Comparison of ENCODE assay signal across 18 cellular contexts in the genomic region with DNA sequence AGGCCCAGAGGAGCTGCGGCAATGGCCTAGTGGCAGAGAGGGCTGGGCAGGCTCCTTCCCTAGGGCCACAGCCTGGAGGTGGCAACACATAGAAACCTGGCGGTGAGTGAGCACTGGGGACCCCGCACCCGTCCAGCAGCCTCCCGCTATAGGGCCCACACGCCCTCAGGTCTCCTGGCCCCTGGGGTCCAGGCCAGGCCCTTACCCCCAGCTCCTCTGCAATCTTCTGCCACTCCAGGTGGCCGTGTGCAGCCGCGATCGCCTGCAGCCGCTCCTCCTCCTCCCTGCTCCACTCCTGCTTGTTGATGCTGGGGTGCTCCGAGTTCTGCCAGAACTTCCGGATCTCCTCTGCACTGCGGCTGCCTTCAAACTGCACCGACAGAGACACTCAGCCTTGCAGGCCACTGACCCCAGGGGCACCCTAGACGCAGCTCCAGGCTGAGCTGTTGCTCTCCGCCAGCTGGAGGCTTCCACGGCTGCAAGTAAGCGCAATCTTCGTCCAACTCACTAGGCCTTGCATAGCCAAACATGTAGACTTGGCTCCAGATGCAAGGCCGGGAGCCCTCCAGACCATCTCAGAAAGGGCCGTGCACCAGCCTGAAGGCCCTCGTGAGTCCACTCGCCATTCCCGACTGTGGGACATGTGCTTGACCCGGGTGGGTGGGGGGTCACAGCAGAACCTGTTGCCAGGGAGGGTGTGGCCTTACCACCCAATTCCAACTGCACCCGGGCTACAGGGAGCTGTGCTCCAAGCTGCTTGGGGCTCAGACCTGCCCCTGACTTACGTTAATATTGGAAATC. TPM values are rescaled to one million over a fixed set of nuclear protein-coding genes. Genes with fewer than 3 reads are reported as not detected.
DNase-seq lines count a peak whose midpoint lies in the region; ATAC-seq, FAIRE-seq and TF ChIP-seq lines count a peak whose summit lies in the region.
"Had no signal": no experiment of that assay in that cellular context is flagged by ENCODE, and none has a peak within 500 bp of the region (broad histone marks: within the 10 kb centered on the region; RNA-seq: fewer than 3 reads in every experiment).

No MANE protein-coding gene starts in this region.

- H3K4me1 ChIP-seq in HepG2 (ENCODE audit: insufficient read depth, low read length) (no peaks in the 10 kb centered on the region; the same call in 1 of the 2 replicates), right lobe of liver (peaks cover 0 to 22% (median 10%) of the 10 kb centered on the region in 4 donors), liver (ENCODE audit: control insufficient read depth in 4 of 4, insufficient read depth in 4 of 4, low read length in 3 of 4) (peaks cover 10 to 27% (median 18%) of the 10 kb centered on the region in 4 donors), aorta (ENCODE audit: control insufficient read depth in 1 of 2, insufficient read depth in 2 of 2, low read length in 2 of 2) (no peaks in the 10 kb centered on the region), A673 (ENCODE audit: insufficient read depth, low read length, poor library complexity, severe bottlenecking) (no peaks in the 10 kb centered on the region)
- H3K4me1 ChIP-seq: Caco-2 had no signal

- POLR2A ChIA-PET in HepG2 (lab: Yijun Ruan, JAX) (no interaction called here), A673 (lab: Charles Lee; ENCODE audit: low non-redundant PET) (interaction anchor here (0.5 kb wide), 1 partner anchor 1188 kb away, joined by 3 read pairs; no protein-coding TSS in a partner anchor)

- BruUV-seq in HepG2 (replicated peaks; lab: Mats Ljungman, UMichigan) = no TSS peak
- BruUV-seq in A673 (replicated peaks; lab: Mats Ljungman, UMichigan) = no TSS peak

- FAIRE-seq in HepG2 (lab: Jason Lieb, UNC) = no peak
- FAIRE-seq: GM19239 had no signal

- H3K79me2 ChIP-seq in HepG2 (ENCODE audit: insufficient read depth, low read length) = no peaks in the 10 kb centered on the region

- ATAC-seq in HepG2 (no peak; the same call in 2 of the 3 replicates), right lobe of liver (no peak), aorta (ENCODE audit: low FRiP score) (peak; percentile 42)
- ATAC-seq: GM23338 had no signal

- TF ChIP-seq RAD21 in HepG2 (CRISPR knock-in tag; IDR thresholded peaks at IDR 0.05) (no peak), liver (IDR thresholded peaks at IDR 0.05) (no peak)

- CTCF ChIA-PET in HepG2 (lab: Yijun Ruan, JAX; ENCODE audit: low intra/inter-chr PET ratio, low total read pairs) = no interaction called here
- CTCF ChIA-PET in A673 (lab: Charles Lee) = no interaction called here

- no peak for DNase-seq in HepG2 (ENCODE audit: low spot score)
- no peak for DNase-seq in right lobe of liver
- DNase-seq in aorta = no peak
- DNase-seq in COLO829 (ENCODE audit: low spot score) = no peak
- no peak for DNase-seq in A673 (ENCODE audit: low spot score)
- DNase-seq: 8988T, Caco-2, DMS153, GDM1, HCEC 1CT, KG1, NCI-H187 treated with DMSO at 0.1 percent for 48 hours, NCI-H226, NCI-H524, RPMI8226 had no signal

- H4K20me1 ChIP-seq in HepG2 (ENCODE audit: insufficient read depth, low read length) = 0 out of 2 replicates have a peak, but pooled peaks cover 2% of the 10 kb centered on the region

- no peaks in the 10 kb centered on the region for H3K27me3 ChIP-seq in HepG2 (ENCODE audit: control insufficient read depth in 1 of 2, insufficient read depth in 2 of 2, low read length in 2 of 2)
- H3K27me3 ChIP-seq in right lobe of liver = no peaks in the 10 kb centered on the region
- H3K27me3 ChIP-seq in liver (ENCODE audit: control insufficient read depth in 4 of 4, insufficient read depth in 4 of 4, low read length in 3 of 4) = no peaks in the 10 kb centered on the region
- no peaks in the 10 kb centered on the region for H3K27me3 ChIP-seq in aorta (ENCODE audit: control insufficient read depth in 1 of 2, insufficient read depth in 2 of 2, low read length in 1 of 2)
- no peaks in the 10 kb centered on the region for H3K27me3 ChIP-seq in A673 (replicated peaks; ENCODE audit: insufficient read depth, low read depth, low read length, poor library complexity)

- no peak overlapping the region for H3K4me3 ChIP-seq in HepG2 (replicated peaks in 1 of 3; ENCODE audit: insufficient read depth in 1 of 3, low read depth in 2 of 3, low read length in 3 of 3)
- H3K4me3 ChIP-seq in right lobe of liver = no peak overlapping the region
- no peak overlapping the region for H3K4me3 ChIP-seq in liver (ENCODE audit: low read depth in 1 of 3, low read length in 3 of 3)
- H3K4me3 ChIP-seq in aorta (ENCODE audit: low read length in 2 of 2) = no peak overlapping the region
- H3K4me3 ChIP-seq in A673 (ENCODE audit: low read depth, low read length, poor library complexity, severe bottlenecking) = no peak overlapping the region
- H3K4me3 ChIP-seq: GM23338 had no signal

- intact Hi-C loops in HepG2 (cut with micrococcal nuclease; ENCODE audit: unreplicated experiment) (no loop called here), right lobe of liver (cut with DNase I) (no loop called here), aorta (cut with DNase I) (no loop called here), A673 (cut with micrococcal nuclease; ENCODE audit: unreplicated experiment) (no loop called here)

- no peak overlapping the region for H2AFZ ChIP-seq in HepG2 (ENCODE audit: low read length)
- H2AFZ ChIP-seq: GM23338 had no signal

- H3K27ac ChIP-seq in HepG2 (ENCODE audit: extremely low read length, insufficient read depth, low read length) (no peak overlapping the region), right lobe of liver (no peak overlapping the region), liver (ENCODE audit: low read depth in 1 of 2, low read length in 2 of 2) (no peak overlapping the region), aorta (ENCODE audit: low read depth in 1 of 2, low read length in 2 of 2) (no peak overlapping the region), A673 (ENCODE audit: low read depth, low read length, poor library complexity, severe bottlenecking) (no peak overlapping the region)

- in situ Hi-C loops in HepG2 (cut with HindIII; ENCODE audit: extremely low pct_ligation_motif_present, low pct_unique_long_range_greater_than_20kb) = no loop called here

- no peaks in the 10 kb centered on the region for H3K9me3 ChIP-seq in HepG2 (ENCODE audit: low read length)
- H3K9me3 ChIP-seq in right lobe of liver = no peaks in the 10 kb centered on the region
- no peaks in the 10 kb centered on the region for H3K9me3 ChIP-seq in liver (ENCODE audit: control insufficient read depth in 4 of 4, low read length in 3 of 4)
- H3K9me3 ChIP-seq in aorta (ENCODE audit: control insufficient read depth, low read length) = no peaks in the 10 kb centered on the region
- no peaks in the 10 kb centered on the region for H3K9me3 ChIP-seq in A673 (ENCODE audit: low read depth, low read length, poor library complexity, severe bottlenecking)
- H3K9me3 ChIP-seq: Caco-2 had no signal

- H3K4me2 ChIP-seq in HepG2 (ENCODE audit: low read depth, low read length) = no peak overlapping the region
- H3K4me2 ChIP-seq: GM23338 had no signal

- TF ChIP-seq EP300 in HepG2 (IDR thresholded peaks at IDR 0.05; ENCODE audit: low read depth in 2 of 2, low read length in 2 of 2) (no peak), HepG2 (CRISPR knock-in tag; IDR thresholded peaks at IDR 0.05; ENCODE audit: borderline replicate concordance) (no peak)

- H3K36me3 ChIP-seq in HepG2 (replicated peaks in 1 of 2; ENCODE audit: control insufficient read depth in 1 of 2, insufficient read depth in 2 of 2, low read length in 2 of 2) = peaks cover 33 to 76% of the 10 kb centered on the region in 2 experiments; a peak in 4 of 5 replicates
- peaks cover 0 to 71% (median 22%) of the 10 kb centered on the region in 4 donors for H3K36me3 ChIP-seq in right lobe of liver
- H3K36me3 ChIP-seq in liver (ENCODE audit: control insufficient read depth in 4 of 4, insufficient read depth in 3 of 4, low read depth in 1 of 4, low read length in 3 of 4) = peaks cover 4 to 57% (median 29%) of the 10 kb centered on the region in 4 donors
- peaks cover 0 to 4% of the 10 kb centered on the region in 2 donors for H3K36me3 ChIP-seq in aorta (ENCODE audit: control insufficient read depth in 1 of 2, insufficient read depth in 2 of 2, low read length in 1 of 2)
- H3K36me3 ChIP-seq in A673 (ENCODE audit: insufficient read depth, low read length, poor library complexity, severe bottlenecking) = peaks cover 78% of the 10 kb centered on the region

- H3K9ac ChIP-seq in HepG2 (ENCODE audit: insufficient read depth, low read depth, low read length) (no peak overlapping the region), liver (ENCODE audit: low read depth in 1 of 2, low read length in 2 of 2) (no peak overlapping the region)

- WGBS in HepG2 (ENCODE audit: low lambda C conversion rate) = 97% methylated on average over 12 of the region's 28 CpGs
- 70% methylated on average over 8 of the region's 28 CpGs for WGBS in right lobe of liver (ENCODE audit: insufficient coverage, low coverage, low lambda C conversion rate, missing lambda C conversion rate)
- 94% methylated on average over 28 of the region's 28 CpGs for WGBS in liver
- WGBS in aorta, 2 donors = 90 to 92% methylated on average over 27 to 28 of the region's 28 CpGs

- no peak for TF ChIP-seq CTCF in HepG2 (CRISPR knock-in tag; IDR thresholded peaks at IDR 0.05)
- no peak for TF ChIP-seq CTCF in right lobe of liver (IDR thresholded peaks at IDR 0.05)
- TF ChIP-seq CTCF in liver (IDR thresholded peaks at IDR 0.05; ENCODE audit: low read depth, low read length, missing input control) = no peak
- TF ChIP-seq CTCF in A673 (conservative IDR thresholded peaks at IDR 0.05; ENCODE audit: low read depth, low read length) = no peak

- TF ChIP-seq POLR2A in HepG2 (IDR thresholded peaks at IDR 0.05; ENCODE audit: insufficient read depth in 1 of 2, low read depth in 2 of 2, low read length in 2 of 2) (no peak), right lobe of liver (IDR thresholded peaks at IDR 0.05) (no peak)

RNA-seq across cellular contexts. Expression of gene SNAPC4, which starts 8.0 kb away (rescaled TPM):
- total RNA-seq in HepG2 (2016; rRNA removed; fragmentation: Illumina TruSeq; extraction: Trizol) = 4.3 and 6.0 TPM in 2 replicates
- 0.51 and 0.88 TPM in 2 replicates for total RNA-seq in HepG2 (2016; cell fraction: cytosol; rRNA removed; fragmentation: Illumina TruSeq; extraction: Trizol; ENCODE audit: low read depth)
- 3.9 and 6.1 TPM in 2 replicates for total RNA-seq in HepG2 (2016; cell fraction: insoluble cytoplasmic fraction; rRNA removed; fragmentation: Illumina TruSeq; extraction: Trizol)
- total RNA-seq in HepG2 (2016; cell fraction: membrane; rRNA removed; fragmentation: Illumina TruSeq; extraction: Trizol) = 1.5 TPM in 2 replicates
- total RNA-seq in HepG2 (2016; cell fraction: nucleus; rRNA removed; fragmentation: Illumina TruSeq; extraction: Trizol) = 7.0 and 9.4 TPM in 2 replicates
- polyA plus RNA-seq in HepG2 (2011; rRNA removed) = 2.0 and 3.3 TPM in 2 replicates
- polyA plus RNA-seq in HepG2 (2011; cell fraction: cytosol; rRNA removed) = 1.0 and 1.7 TPM in 2 replicates
- 20.5 and 27.4 TPM in 2 replicates for polyA plus RNA-seq in HepG2 (2011; cell fraction: nucleus; rRNA removed)
- polyA plus RNA-seq in HepG2 (2012) = 3.3 TPM in 2 replicates
- 0.61 and 0.67 TPM in 2 replicates for polyA plus RNA-seq in HepG2 (2016; cell fraction: cytosol; fragmentation: Illumina TruSeq; extraction: Trizol; ENCODE audit: low read depth)
- polyA plus RNA-seq in HepG2 (2016; cell fraction: insoluble cytoplasmic fraction; fragmentation: Illumina TruSeq; extraction: Trizol; ENCODE audit: low read depth) = 3.3 and 4.8 TPM in 2 replicates
- 1.2 and 1.3 TPM in 2 replicates for polyA plus RNA-seq in HepG2 (2016; cell fraction: membrane; fragmentation: Illumina TruSeq; extraction: Trizol; ENCODE audit: low read depth)
- 37.0 and 38.1 TPM in 2 replicates for polyA plus RNA-seq in HepG2 (2016; cell fraction: nucleus; fragmentation: Illumina TruSeq; extraction: Trizol; ENCODE audit: insufficient read depth, low read depth)
- polyA minus RNA-seq in HepG2 (2011; rRNA and poly(A)+ RNA removed; ENCODE audit: low replicate concordance) = 1.5 and 5.2 TPM in 2 replicates
- 0.53 and 1.1 TPM in 2 replicates for polyA minus RNA-seq in HepG2 (2011; cell fraction: cytosol; rRNA and poly(A)+ RNA removed)
- 6.3 and 6.8 TPM in 2 replicates for polyA minus RNA-seq in HepG2 (2011; cell fraction: nucleus; rRNA and poly(A)+ RNA removed)
- total RNA-seq in right lobe of liver = 1 to 10 TPM; 3.8 to 6.5 (median 5.4) TPM
- total RNA-seq in liver = 1 to 10 TPM; 2.3 to 4.2 TPM
- polyA plus RNA-seq in liver = 1 to 10 TPM in 1 of 2 donors, under 1 TPM in 1; 0.75 to 3.9 TPM
- 1 to 10 TPM; 6.8 to 7.7 TPM for total RNA-seq in aorta
- 10 to 100 TPM in 1 of 2 donors, 1 to 10 TPM in 1; 1.6 to 13.9 TPM for polyA plus RNA-seq in aorta
- total RNA-seq in A673 (2021) = 22.9 and 24.8 TPM in 2 replicates

RNA-seq across cellular contexts. Expression of gene CARD9, which starts 18.5 kb away (rescaled TPM):
- total RNA-seq in HepG2 (2016; rRNA removed; fragmentation: Illumina TruSeq; extraction: Trizol) (3.6 and 7.4 TPM in 2 replicates), right lobe of liver (1 to 10 TPM in 3 of 6 experiments, under 1 TPM in 3; 0.48 to 1.6 (median 1.1) TPM), liver (1 to 10 TPM; 3.1 to 5.3 TPM), aorta (1 to 10 TPM; 2.6 to 5.3 TPM), A673 (2021) (4.8 and 5.4 TPM in 2 replicates)
- 2.1 TPM in 2 replicates for total RNA-seq in HepG2 (2016; cell fraction: cytosol; rRNA removed; fragmentation: Illumina TruSeq; extraction: Trizol; ENCODE audit: low read depth)
- total RNA-seq in HepG2 (2016; cell fraction: insoluble cytoplasmic fraction; rRNA removed; fragmentation: Illumina TruSeq; extraction: Trizol) = 3.4 and 7.7 TPM in 2 replicates
- total RNA-seq in HepG2 (2016; cell fraction: membrane; rRNA removed; fragmentation: Illumina TruSeq; extraction: Trizol) = 1.7 and 2.5 TPM in 2 replicates
- total RNA-seq in HepG2 (2016; cell fraction: nucleus; rRNA removed; fragmentation: Illumina TruSeq; extraction: Trizol) = 7.9 and 8.9 TPM in 2 replicates
- polyA plus RNA-seq in HepG2 (2011; rRNA removed) (3.3 and 7.2 TPM in 2 replicates), liver (1 to 10 TPM in 1 of 2 donors, under 1 TPM in 1; 0.25 to 1.3 TPM), aorta (1 to 10 TPM; 1.4 to 4.4 TPM)
- 1.3 and 2.2 TPM in 2 replicates for polyA plus RNA-seq in HepG2 (2011; cell fraction: cytosol; rRNA removed)
- 51.0 and 60.5 TPM in 2 replicates for polyA plus RNA-seq in HepG2 (2011; cell fraction: nucleus; rRNA removed)
- 2.6 and 4.5 TPM in 2 replicates for polyA plus RNA-seq in HepG2 (2012)
- 0.79 and 1.0 TPM in 2 replicates for polyA plus RNA-seq in HepG2 (2016; cell fraction: cytosol; fragmentation: Illumina TruSeq; extraction: Trizol; ENCODE audit: low read depth)
- 2.6 and 5.2 TPM in 2 replicates for polyA plus RNA-seq in HepG2 (2016; cell fraction: insoluble cytoplasmic fraction; fragmentation: Illumina TruSeq; extraction: Trizol; ENCODE audit: low read depth)
- polyA plus RNA-seq in HepG2 (2016; cell fraction: membrane; fragmentation: Illumina TruSeq; extraction: Trizol; ENCODE audit: low read depth) = 0.66 and 0.74 TPM in 2 replicates
- 23.4 and 24.3 TPM in 2 replicates for polyA plus RNA-seq in HepG2 (2016; cell fraction: nucleus; fragmentation: Illumina TruSeq; extraction: Trizol; ENCODE audit: insufficient read depth, low read depth)
- polyA minus RNA-seq in HepG2 (2011; rRNA and poly(A)+ RNA removed; ENCODE audit: low replicate concordance) = 2.0 and 6.6 TPM in 2 replicates
- 0.62 and 0.99 TPM in 2 replicates for polyA minus RNA-seq in HepG2 (2011; cell fraction: cytosol; rRNA and poly(A)+ RNA removed)
- polyA minus RNA-seq in HepG2 (2011; cell fraction: nucleus; rRNA and poly(A)+ RNA removed) = 8.3 and 8.4 TPM in 2 replicates

RNA-seq across cellular contexts. Expression of gene ENTR1, which starts 18.5 kb away (rescaled TPM):
- total RNA-seq in HepG2 (2016; rRNA removed; fragmentation: Illumina TruSeq; extraction: Trizol) (56.6 and 76.4 TPM in 2 replicates), right lobe of liver (10 to 100 TPM; 27.9 to 53.5 (median 35.4) TPM), liver (10 to 100 TPM; 11.0 to 25.6 TPM), aorta (10 to 100 TPM; 27.1 to 39.0 TPM), A673 (2021) (135 and 146 TPM in 2 replicates)
- total RNA-seq in HepG2 (2016; cell fraction: cytosol; rRNA removed; fragmentation: Illumina TruSeq; extraction: Trizol; ENCODE audit: low read depth) = 47.6 and 52.6 TPM in 2 replicates
- 51.9 and 75.7 TPM in 2 replicates for total RNA-seq in HepG2 (2016; cell fraction: insoluble cytoplasmic fraction; rRNA removed; fragmentation: Illumina TruSeq; extraction: Trizol)
- total RNA-seq in HepG2 (2016; cell fraction: membrane; rRNA removed; fragmentation: Illumina TruSeq; extraction: Trizol) = 90.1 and 92.9 TPM in 2 replicates
- total RNA-seq in HepG2 (2016; cell fraction: nucleus; rRNA removed; fragmentation: Illumina TruSeq; extraction: Trizol) = 59.2 and 73.6 TPM in 2 replicates
- polyA plus RNA-seq in HepG2 (2011; rRNA removed) (70.1 and 84.2 TPM in 2 replicates), liver (10 to 100 TPM; 12.7 to 28.1 TPM), aorta (10 to 100 TPM; 15.0 to 47.2 TPM)
- 35.5 and 40.6 TPM in 2 replicates for polyA plus RNA-seq in HepG2 (2011; cell fraction: cytosol; rRNA removed)
- 236 and 246 TPM in 2 replicates for polyA plus RNA-seq in HepG2 (2011; cell fraction: nucleus; rRNA removed)
- 48.1 and 65.0 TPM in 2 replicates for polyA plus RNA-seq in HepG2 (2012)
- 47.0 and 48.8 TPM in 2 replicates for polyA plus RNA-seq in HepG2 (2016; cell fraction: cytosol; fragmentation: Illumina TruSeq; extraction: Trizol; ENCODE audit: low read depth)
- polyA plus RNA-seq in HepG2 (2016; cell fraction: insoluble cytoplasmic fraction; fragmentation: Illumina TruSeq; extraction: Trizol; ENCODE audit: low read depth) = 57.5 and 58.8 TPM in 2 replicates
- 70.9 TPM in 2 replicates for polyA plus RNA-seq in HepG2 (2016; cell fraction: membrane; fragmentation: Illumina TruSeq; extraction: Trizol; ENCODE audit: low read depth)
- 178 and 194 TPM in 2 replicates for polyA plus RNA-seq in HepG2 (2016; cell fraction: nucleus; fragmentation: Illumina TruSeq; extraction: Trizol; ENCODE audit: insufficient read depth, low read depth)
- 57.8 and 122 TPM in 2 replicates for polyA minus RNA-seq in HepG2 (2011; rRNA and poly(A)+ RNA removed; ENCODE audit: low replicate concordance)
- polyA minus RNA-seq in HepG2 (2011; cell fraction: cytosol; rRNA and poly(A)+ RNA removed) = 17.6 and 22.7 TPM in 2 replicates
- polyA minus RNA-seq in HepG2 (2011; cell fraction: nucleus; rRNA and poly(A)+ RNA removed) = 46.1 and 48.1 TPM in 2 replicates

RNA-seq across cellular contexts. Expression of gene PMPCA, which starts 18.5 kb away (rescaled TPM):
- total RNA-seq in HepG2 (2016; rRNA removed; fragmentation: Illumina TruSeq; extraction: Trizol) = 75.7 and 88.4 TPM in 2 replicates
- total RNA-seq in HepG2 (2016; cell fraction: cytosol; rRNA removed; fragmentation: Illumina TruSeq; extraction: Trizol; ENCODE audit: low read depth) = 14.1 and 15.7 TPM in 2 replicates
- 70.5 and 92.4 TPM in 2 replicates for total RNA-seq in HepG2 (2016; cell fraction: insoluble cytoplasmic fraction; rRNA removed; fragmentation: Illumina TruSeq; extraction: Trizol)
- total RNA-seq in HepG2 (2016; cell fraction: membrane; rRNA removed; fragmentation: Illumina TruSeq; extraction: Trizol) = 21.9 and 22.0 TPM in 2 replicates
- total RNA-seq in HepG2 (2016; cell fraction: nucleus; rRNA removed; fragmentation: Illumina TruSeq; extraction: Trizol) = 58.2 and 62.3 TPM in 2 replicates
- 70.2 and 80.2 TPM in 2 replicates for polyA plus RNA-seq in HepG2 (2011; rRNA removed)
- polyA plus RNA-seq in HepG2 (2011; cell fraction: cytosol; rRNA removed) = 44.9 and 55.2 TPM in 2 replicates
- polyA plus RNA-seq in HepG2 (2011; cell fraction: nucleus; rRNA removed) = 206 and 222 TPM in 2 replicates
- polyA plus RNA-seq in HepG2 (2012) = 41.5 and 108 TPM in 2 replicates
- polyA plus RNA-seq in HepG2 (2016; cell fraction: cytosol; fragmentation: Illumina TruSeq; extraction: Trizol; ENCODE audit: low read depth) = 10.1 and 10.7 TPM in 2 replicates
- polyA plus RNA-seq in HepG2 (2016; cell fraction: insoluble cytoplasmic fraction; fragmentation: Illumina TruSeq; extraction: Trizol; ENCODE audit: low read depth) = 86.9 and 90.6 TPM in 2 replicates
- 13.3 and 15.7 TPM in 2 replicates for polyA plus RNA-seq in HepG2 (2016; cell fraction: membrane; fragmentation: Illumina TruSeq; extraction: Trizol; ENCODE audit: low read depth)
- polyA plus RNA-seq in HepG2 (2016; cell fraction: nucleus; fragmentation: Illumina TruSeq; extraction: Trizol; ENCODE audit: insufficient read depth, low read depth) = 114 and 129 TPM in 2 replicates
- 57.2 and 74.5 TPM in 2 replicates for polyA minus RNA-seq in HepG2 (2011; rRNA and poly(A)+ RNA removed; ENCODE audit: low replicate concordance)
- polyA minus RNA-seq in HepG2 (2011; cell fraction: cytosol; rRNA and poly(A)+ RNA removed) = 22.3 and 23.8 TPM in 2 replicates
- polyA minus RNA-seq in HepG2 (2011; cell fraction: nucleus; rRNA and poly(A)+ RNA removed) = 42.0 and 54.2 TPM in 2 replicates
- total RNA-seq in right lobe of liver = 10 to 100 TPM; 49.6 to 64.9 (median 52.8) TPM
- 10 to 100 TPM; 27.0 to 39.5 TPM for total RNA-seq in liver
- polyA plus RNA-seq in liver = 10 to 100 TPM; 43.7 to 75.6 TPM
- 10 to 100 TPM; 31.2 to 38.8 TPM for total RNA-seq in aorta
- 10 to 100 TPM; 16.2 to 72.0 TPM for polyA plus RNA-seq in aorta
- 84.1 and 94.8 TPM in 2 replicates for total RNA-seq in A673 (2021)

RNA-seq across cellular contexts. Expression of gene DNLZ, which starts 28.4 kb away (rescaled TPM):
- total RNA-seq in HepG2 (2016; rRNA removed; fragmentation: Illumina TruSeq; extraction: Trizol) (5.4 and 8.0 TPM in 2 replicates), right lobe of liver (10 to 100 TPM in 3 of 6 experiments, 1 to 10 TPM in 3; 5.0 to 26.0 (median 10.4) TPM), liver (1 to 10 TPM; 2.0 to 2.9 TPM), aorta (10 to 100 TPM; 15.5 to 18.1 TPM), A673 (2021) (32.7 and 37.3 TPM in 2 replicates)
- total RNA-seq in HepG2 (2016; cell fraction: cytosol; rRNA removed; fragmentation: Illumina TruSeq; extraction: Trizol; ENCODE audit: low read depth) = 8.5 and 9.7 TPM in 2 replicates
- 5.7 and 10.6 TPM in 2 replicates for total RNA-seq in HepG2 (2016; cell fraction: insoluble cytoplasmic fraction; rRNA removed; fragmentation: Illumina TruSeq; extraction: Trizol)
- 8.2 and 10.5 TPM in 2 replicates for total RNA-seq in HepG2 (2016; cell fraction: membrane; rRNA removed; fragmentation: Illumina TruSeq; extraction: Trizol)
- total RNA-seq in HepG2 (2016; cell fraction: nucleus; rRNA removed; fragmentation: Illumina TruSeq; extraction: Trizol) = 2.7 and 3.8 TPM in 2 replicates
- polyA plus RNA-seq in HepG2 (2011; rRNA removed) (3.4 and 4.5 TPM in 2 replicates), liver (1 to 10 TPM; 6.2 to 7.1 TPM), aorta (10 to 100 TPM; 12.4 to 14.4 TPM)
- polyA plus RNA-seq in HepG2 (2011; cell fraction: cytosol; rRNA removed) = 1.9 and 8.6 TPM in 2 replicates
- polyA plus RNA-seq in HepG2 (2011; cell fraction: nucleus; rRNA removed) = 4.9 and 10.5 TPM in 2 replicates
- polyA plus RNA-seq in HepG2 (2012) = 1.9 and 2.8 TPM in 2 replicates
- 8.4 and 8.5 TPM in 2 replicates for polyA plus RNA-seq in HepG2 (2016; cell fraction: cytosol; fragmentation: Illumina TruSeq; extraction: Trizol; ENCODE audit: low read depth)
- polyA plus RNA-seq in HepG2 (2016; cell fraction: insoluble cytoplasmic fraction; fragmentation: Illumina TruSeq; extraction: Trizol; ENCODE audit: low read depth) = 4.0 and 5.1 TPM in 2 replicates
- 6.4 and 6.8 TPM in 2 replicates for polyA plus RNA-seq in HepG2 (2016; cell fraction: membrane; fragmentation: Illumina TruSeq; extraction: Trizol; ENCODE audit: low read depth)
- 5.5 and 7.2 TPM in 2 replicates for polyA plus RNA-seq in HepG2 (2016; cell fraction: nucleus; fragmentation: Illumina TruSeq; extraction: Trizol; ENCODE audit: insufficient read depth, low read depth)
- 0.90 and 2.5 TPM in 2 replicates for polyA minus RNA-seq in HepG2 (2011; rRNA and poly(A)+ RNA removed; ENCODE audit: low replicate concordance)
- 1.3 TPM in 1 of 2 replicates, not detected in the other for polyA minus RNA-seq in HepG2 (2011; cell fraction: cytosol; rRNA and poly(A)+ RNA removed)
- 2.6 and 2.8 TPM in 2 replicates for polyA minus RNA-seq in HepG2 (2011; cell fraction: nucleus; rRNA and poly(A)+ RNA removed)
